18 cellular contexts compared by ENCODE assay signal in genomic region chr2:106078091-106078490, GRCh38.
A peak's percentile ranks its signal among the peaks of the same experiment; 100 is the strongest.
DNase-seq lines count a peak whose midpoint lies in the region; ATAC-seq and TF ChIP-seq lines count a peak whose summit lies in the region.
"Had no signal": no experiment of that assay in that cellular context is flagged by ENCODE, and none has a peak within 500 bp of the region (broad histone marks: within the 10 kb centered on the region; RNA-seq: fewer than 3 reads in every experiment).

No MANE protein-coding gene starts in this region.

- H3K4me1 ChIP-seq in naive thymus-derived CD4-positive, alpha-beta T cell (ENCODE audit: control insufficient read depth in 2 of 2, insufficient read depth in 2 of 2, low read length in 2 of 2) = peaks cover 0 to 32% of the 10 kb centered on the region in 2 donors
- H3K4me1 ChIP-seq: BE2C had no signal

- no peak for TF ChIP-seq CTCF in CD4-positive, alpha-beta T cell (IDR thresholded peaks at IDR 0.05)

- peak; percentile 33 for DNase-seq in activated CD8-positive, alpha-beta memory T cell treated with anti-CD3 and anti-CD28 coated beads, Interleukin-2, amount 50 U/mL, for 4 hours
- no peak for DNase-seq in activated CD8-positive, alpha-beta memory T cell treated with anti-CD3 and anti-CD28 coated beads, Interleukin-2, amount 10 ng/mL, durations not matched to agents 7 days and 5 days
- DNase-seq in CD4-positive, alpha-beta T cell = no peak
- peak in 4 of 9 donors; percentile 25 to 36 (median 36) for DNase-seq in naive thymus-derived CD4-positive, alpha-beta T cell
- DNase-seq in HEK293T (ENCODE audit: extremely low spot score) (no peak), SK-N-DZ (ENCODE audit: low spot score) (no peak)
- DNase-seq: 8988T; BE2C; GF-D8; GM23248; HCEC 1CT; MV-4-11; NCI-H1417; NCI-H1930; NCI-H69; NK-92 treated with Interleukin-12 subunit alpha and Interleukin-12 subunit beta, amount 100 ng/mL, for 24 hours had no signal

- no peaks in the 10 kb centered on the region for H3K27me3 ChIP-seq in CD4-positive, alpha-beta T cell (ENCODE audit: control insufficient read depth, insufficient read depth, low read length)
- no peaks in the 10 kb centered on the region for H3K27me3 ChIP-seq in naive thymus-derived CD4-positive, alpha-beta T cell (ENCODE audit: control insufficient read depth in 2 of 2, insufficient read depth in 2 of 2, low read length in 2 of 2)
- H3K27me3 ChIP-seq: BE2C had no signal

- no peaks in the 10 kb centered on the region for H3K27me3 Mint-ChIP-seq in activated CD8-positive, alpha-beta memory T cell treated with anti-CD3 and anti-CD28 coated beads, Interleukin-2, amount 10 ng/mL, durations not matched to agents 7 days and 5 days
- H3K27me3 Mint-ChIP-seq in CD4-positive, alpha-beta T cell = no peaks in the 10 kb centered on the region
- no peaks in the 10 kb centered on the region for H3K27me3 Mint-ChIP-seq in activated naive CD8-positive, alpha-beta T cell
- H3K27me3 Mint-ChIP-seq in naive thymus-derived CD4-positive, alpha-beta T cell = peaks cover 0 to 8% (median 0%) of the 10 kb centered on the region in 5 donors

- H3K27ac Mint-ChIP-seq in activated CD8-positive, alpha-beta memory T cell treated with anti-CD3 and anti-CD28 coated beads, Interleukin-2, amount 10 ng/mL, durations not matched to agents 7 days and 5 days = no peak overlapping the region
- peak overlapping the region; percentile 78 for H3K27ac Mint-ChIP-seq in CD4-positive, alpha-beta T cell
- H3K27ac Mint-ChIP-seq in activated naive CD8-positive, alpha-beta T cell = peak overlapping the region; percentile 86
- H3K27ac Mint-ChIP-seq in naive thymus-derived CD4-positive, alpha-beta T cell = peak overlapping the region in 8 of 9 donors; percentile 80 to 94 (median 88)

- H3K9me3 Mint-ChIP-seq in activated CD8-positive, alpha-beta memory T cell treated with anti-CD3 and anti-CD28 coated beads, Interleukin-2, amount 10 ng/mL, durations not matched to agents 7 days and 5 days (ENCODE audit: low read depth) = no peaks in the 10 kb centered on the region
- H3K9me3 Mint-ChIP-seq in CD4-positive, alpha-beta T cell = no peaks in the 10 kb centered on the region
- H3K9me3 Mint-ChIP-seq in activated naive CD8-positive, alpha-beta T cell (ENCODE audit: low read depth) = no peaks in the 10 kb centered on the region
- no peaks in the 10 kb centered on the region for H3K9me3 Mint-ChIP-seq in naive thymus-derived CD4-positive, alpha-beta T cell

- ATAC-seq in activated CD8-positive, alpha-beta memory T cell treated with anti-CD3 and anti-CD28 coated beads, Interleukin-2, amount 10 ng/mL, durations not matched to agents 7 days and 5 days = no peak
- ATAC-seq in CD4-positive, alpha-beta T cell (ENCODE audit: poor library complexity) = peak; percentile 57
- peak; percentile 56 for ATAC-seq in naive thymus-derived CD4-positive, alpha-beta T cell
- no peak for ATAC-seq in HG03097 (IDR thresholded peaks at IDR 0.05; ENCODE audit: low FRiP score, unreplicated experiment)

- intact Hi-C loops in CD4-positive, alpha-beta T cell (cut with DNase I, micrococcal nuclease) = loop anchor here in 1 of 2 experiments (5.0 kb wide), 1 partner anchor 321 kb away; no protein-coding TSS in a partner anchor
- intact Hi-C loops in naive thymus-derived CD4-positive, alpha-beta T cell (cut with micrococcal nuclease) = loop anchor here in 1 of 2 donors (2.0 kb wide), 1 partner anchor 17 kb away; no protein-coding TSS in a partner anchor

- H3K36me3 ChIP-seq in naive thymus-derived CD4-positive, alpha-beta T cell (ENCODE audit: control insufficient read depth in 2 of 3, insufficient read depth in 3 of 3, low read length in 3 of 3) = no peaks in the 10 kb centered on the region
- H3K36me3 ChIP-seq: BE2C had no signal

- H3K27ac ChIP-seq in CD4-positive, alpha-beta T cell (ENCODE audit: low read depth, low read length) = no peak overlapping the region
- H3K27ac ChIP-seq in naive thymus-derived CD4-positive, alpha-beta T cell (ENCODE audit: low read depth, low read length) = peak overlapping the region; percentile 52
- H3K27ac ChIP-seq: GM23248 had no signal

- peaks cover 5% of the 10 kb centered on the region for H3K4me1 Mint-ChIP-seq in activated CD8-positive, alpha-beta memory T cell treated with anti-CD3 and anti-CD28 coated beads, Interleukin-2, amount 10 ng/mL, durations not matched to agents 7 days and 5 days
- peaks cover 56% of the 10 kb centered on the region for H3K4me1 Mint-ChIP-seq in CD4-positive, alpha-beta T cell (ENCODE audit: low read depth)
- H3K4me1 Mint-ChIP-seq in activated naive CD8-positive, alpha-beta T cell (ENCODE audit: low read depth) = peaks cover 44% of the 10 kb centered on the region
- peaks cover 11 to 82% (median 65%) of the 10 kb centered on the region in 7 donors for H3K4me1 Mint-ChIP-seq in naive thymus-derived CD4-positive, alpha-beta T cell

- no peak overlapping the region for H3K4me3 ChIP-seq in naive thymus-derived CD4-positive, alpha-beta T cell (ENCODE audit: low read length)
- H3K4me3 ChIP-seq: GM23248 had no signal

- CTCF ChIA-PET in activated CD8-positive, alpha-beta memory T cell treated with anti-CD3 and anti-CD28 coated beads, Interleukin-2, amount 10 ng/mL, durations not matched to agents 7 days and 5 days (lab: Charles Lee) = interaction anchor here (1.1 kb wide), 1 partner anchor 87 kb away, joined by 3 read pairs; no protein-coding TSS in a partner anchor
- CTCF ChIA-PET in CD4-positive, alpha-beta T cell (lab: Charles Lee) = interaction anchor here (0.9 kb wide), 1 partner anchor 17 kb away, joined by 3 read pairs; no protein-coding TSS in a partner anchor
- CTCF ChIA-PET in naive thymus-derived CD4-positive, alpha-beta T cell (lab: Charles Lee) = interaction anchor here (0.6 to 1.8 kb wide), 4 partner anchors 14 to 502 kb away, joined by 3 to 8 read pairs (median 4); no protein-coding TSS in a partner anchor
- CTCF ChIA-PET in HEK293T (lab: Yijun Ruan, JAX) = no interaction called here

- H3K4me3 Mint-ChIP-seq in activated CD8-positive, alpha-beta memory T cell treated with anti-CD3 and anti-CD28 coated beads, Interleukin-2, amount 10 ng/mL, durations not matched to agents 7 days and 5 days = no peak overlapping the region
- peak overlapping the region; percentile 62 for H3K4me3 Mint-ChIP-seq in CD4-positive, alpha-beta T cell
- peak overlapping the region; percentile 60 for H3K4me3 Mint-ChIP-seq in activated naive CD8-positive, alpha-beta T cell
- H3K4me3 Mint-ChIP-seq in naive thymus-derived CD4-positive, alpha-beta T cell = peak overlapping the region in 9 of 10 donors; percentile 51 to 84 (median 79)

- POLR2A ChIA-PET in CD4-positive, alpha-beta T cell (lab: Charles Lee) = interaction anchor here (0.6 to 1.3 kb wide), 8 partner anchors 9 to 280 kb away, joined by 3 to 8 read pairs (median 3); a partner anchor contains a TSS
- POLR2A ChIA-PET in naive thymus-derived CD4-positive, alpha-beta T cell (lab: Charles Lee) = interaction anchor here (0.9 to 1.7 kb wide), 8 partner anchors 10 to 332 kb away, joined by 3 to 6 read pairs (median 3); no protein-coding TSS in a partner anchor
- POLR2A ChIA-PET in HEK293T (lab: Yijun Ruan, JAX) = no interaction called here

- H3K9me3 ChIP-seq in CD4-positive, alpha-beta T cell (ENCODE audit: control insufficient read depth, low read length) = no peaks in the 10 kb centered on the region
- no peaks in the 10 kb centered on the region for H3K9me3 ChIP-seq in naive thymus-derived CD4-positive, alpha-beta T cell (ENCODE audit: control insufficient read depth in 2 of 3, low read length in 3 of 3)
- H3K9me3 ChIP-seq: BE2C had no signal

- no peaks in the 10 kb centered on the region for H3K36me3 Mint-ChIP-seq in activated CD8-positive, alpha-beta memory T cell treated with anti-CD3 and anti-CD28 coated beads, Interleukin-2, amount 10 ng/mL, durations not matched to agents 7 days and 5 days
- H3K36me3 Mint-ChIP-seq in CD4-positive, alpha-beta T cell (ENCODE audit: low read depth) = no peaks in the 10 kb centered on the region
- no peaks in the 10 kb centered on the region for H3K36me3 Mint-ChIP-seq in activated naive CD8-positive, alpha-beta T cell
- H3K36me3 Mint-ChIP-seq in naive thymus-derived CD4-positive, alpha-beta T cell = peaks cover 0 to 5% (median 4%) of the 10 kb centered on the region in 5 donors

TF ChIP-seq in HEK293T, 16 proteins besides CTCF, POLR2A, EP300 and RAD21:
- no peak for TF ChIP-seq L3MBTL2 (conservative IDR thresholded peaks at IDR 0.05)

Comparison
In these comparisons a context has a peak if more than half of its experiments do, and no peak if none do; other contexts are left out.
1. ATAC-seq: peak in CD4-positive, alpha-beta T cell (single experiment) and naive thymus-derived CD4-positive, alpha-beta T cell (single experiment); none in activated CD8-positive, alpha-beta memory T cell treated with anti-CD3 and anti-CD28 coated beads, Interleukin-2, amount 10 ng/mL, durations not matched to agents 7 days and 5 days (single experiment) and HG03097 (single experiment).